ENCODE assay signal across 9 cellular contexts in the genomic region with DNA sequence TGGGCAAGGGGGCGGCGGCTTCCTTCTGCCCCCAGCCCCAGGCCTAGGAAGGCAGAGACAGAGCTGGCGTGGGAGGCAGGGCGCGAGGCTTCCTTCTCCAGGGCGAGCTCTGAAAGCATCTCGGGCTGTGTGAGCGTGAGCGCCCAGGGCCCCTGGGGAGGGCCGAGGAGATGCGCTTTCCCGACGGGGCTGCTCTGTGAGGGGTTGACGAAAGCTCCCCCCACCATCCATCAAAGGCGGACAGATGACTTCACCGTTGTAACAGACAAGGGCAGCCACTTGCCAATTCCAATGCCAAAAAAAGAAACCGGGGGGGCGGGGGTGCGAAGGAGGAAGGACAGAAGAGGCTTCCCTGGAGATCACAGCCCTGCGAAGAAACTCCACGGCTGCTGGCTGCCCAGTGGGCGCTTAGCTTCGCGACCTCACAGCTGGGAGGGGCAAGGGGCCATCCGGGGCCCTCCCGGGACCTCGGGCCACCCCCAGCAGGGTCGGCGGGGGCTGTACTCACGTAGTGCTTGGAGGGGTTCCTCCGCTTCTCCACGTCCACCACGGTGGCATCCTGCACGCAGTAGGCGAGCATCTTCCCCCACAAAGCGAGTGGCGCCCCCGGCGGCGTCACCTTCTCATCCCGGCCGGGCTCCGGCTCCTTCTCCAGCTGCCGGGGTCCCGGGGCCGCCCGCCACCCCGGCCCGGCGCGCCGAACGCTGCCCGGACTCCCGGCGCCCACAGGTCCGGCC. TPM values are rescaled to one million over a fixed set of nuclear protein-coding genes. Genes with fewer than 3 reads are reported as not detected.
DNase-seq lines count a peak whose midpoint lies in the region; ATAC-seq, FAIRE-seq and TF ChIP-seq lines count a peak whose summit lies in the region.
"Had no signal": no experiment of that assay in that cellular context is flagged by ENCODE, and none has a peak within 500 bp of the region (broad histone marks: within the 10 kb centered on the region; RNA-seq: fewer than 3 reads in every experiment).

No MANE protein-coding gene starts in this region.

- intact Hi-C loops in cardiac septum (cut with DNase I): loop anchor here (5.0 kb wide), 3 partner anchors 38 to 98 kb away; no protein-coding TSS in a partner anchor
- intact Hi-C loops in posterior vena cava (cut with DNase I): loop anchor here in 1 of 2 donors (10.0 kb wide), 1 partner anchor 260 kb away; no protein-coding TSS in a partner anchor

- POLR2A ChIA-PET in AG04449 (lab: Yijun Ruan, JAX): interaction anchor here (1.6 kb wide), 1 partner anchor 11 kb away, joined by 5 read pairs; no protein-coding TSS in a partner anchor

- FAIRE-seq in HTR-8/SVneo (lab: Jason Lieb, UNC): peak; percentile 31
- FAIRE-seq: GM18507 had no signal

- CTCF ChIA-PET in AG04449 (lab: Yijun Ruan, JAX): interaction anchor here (0.8 to 13.5 kb wide), 17 partner anchors 10 to 256 kb away, joined by 3 to 356 read pairs (median 4); no protein-coding TSS in a partner anchor

- peak overlapping the region; percentile 76 for H3K4me3 ChIP-seq in AG04449 (ENCODE audit: low read depth, low read length)

- no peak for DNase-seq in AG04449 (ENCODE audit: low read depth, low spot score)
- no peak for DNase-seq in HTR-8/SVneo (ENCODE audit: insufficient read length, low spot score)
- DNase-seq in activated effector memory CD4-positive, alpha-beta T cell treated with anti-CD3 and anti-CD28 coated beads, Interleukin-2, amount 50 U/mL, for 16 hours: peak; percentile 68
- DNase-seq in cardiac septum (ENCODE audit: low spot score): peak; percentile 80
- peak; percentile 83 for DNase-seq in posterior vena cava (ENCODE audit: low spot score)

- ATAC-seq in GM18873 (IDR thresholded peaks at IDR 0.05; ENCODE audit: low FRiP score, unreplicated experiment) (no peak), HG03097 (IDR thresholded peaks at IDR 0.05; ENCODE audit: low FRiP score, unreplicated experiment) (no peak), GM18517 (IDR thresholded peaks at IDR 0.05; ENCODE audit: unreplicated experiment) (no peak)

- TF ChIP-seq CTCF in AG04449 (IDR thresholded peaks at IDR 0.05; ENCODE audit: insufficient read depth, low read length, missing control alignments): peak; percentile 37

RNA-seq across cellular contexts. Expression of gene SH3PXD2A, which starts 0.5 kb away (rescaled TPM):
- total RNA-seq in cardiac septum: 45.0 TPM
- 10 to 100 TPM; 62.6 to 93.6 TPM for total RNA-seq in posterior vena cava

Comparison
In these comparisons a context has a peak if more than half of its experiments do, and no peak if none do; other contexts are left out.
1. DNase-seq: peak in activated effector memory CD4-positive, alpha-beta T cell treated with anti-CD3 and anti-CD28 coated beads, Interleukin-2, amount 50 U/mL, for 16 hours (single experiment), cardiac septum (single experiment) and posterior vena cava (single experiment); none in AG04449 (single experiment) and HTR-8/SVneo (single experiment).